ENCODE assay signal across 8 cellular contexts in the genomic region with DNA sequence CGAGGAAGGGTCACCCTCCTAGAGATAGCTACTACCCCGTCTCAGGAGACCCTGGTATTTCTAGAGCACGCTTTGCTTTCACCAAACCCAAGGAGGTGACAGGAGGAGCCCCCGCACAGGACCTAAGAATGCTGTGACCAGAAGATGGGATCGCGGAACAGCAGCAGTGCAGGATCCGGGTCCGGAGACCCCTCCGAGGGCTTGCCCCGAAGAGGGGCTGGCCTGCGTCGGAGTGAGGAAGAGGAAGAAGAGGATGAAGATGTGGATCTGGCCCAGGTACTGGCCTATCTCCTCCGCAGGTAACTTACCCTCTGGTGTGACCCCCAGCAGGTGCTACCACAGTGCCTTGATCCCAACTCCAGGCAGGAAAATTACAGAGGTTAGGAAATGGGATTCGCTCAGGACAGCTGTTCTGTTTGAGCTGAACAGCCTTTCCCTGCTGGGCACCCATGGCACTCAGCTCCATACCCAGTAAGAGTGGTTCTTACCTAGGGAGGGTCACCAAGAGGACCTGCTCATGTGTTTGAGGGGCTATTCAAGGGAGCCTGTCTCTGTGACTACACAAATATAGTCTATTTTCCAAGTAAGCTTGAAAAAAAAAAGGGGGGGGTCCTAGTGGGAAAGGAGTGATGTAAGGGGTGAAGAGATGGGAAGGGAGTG. TPM values are rescaled to one million over a fixed set of nuclear protein-coding genes. Genes with fewer than 3 reads are reported as not detected.
DNase-seq lines count a peak whose midpoint lies in the region; ATAC-seq, FAIRE-seq and TF ChIP-seq lines count a peak whose summit lies in the region.

No MANE protein-coding gene starts in this region.

- no peak for TF ChIP-seq RAD21 in liver (IDR thresholded peaks at IDR 0.05)

- peak overlapping the region; percentile 97 for H3K4me2 ChIP-seq in astrocyte (ENCODE audit: low read length)

- 2% methylated on average over 14 of the region's 14 CpGs for WGBS in liver
- 3% methylated on average over 10 to 14 of the region's 14 CpGs for WGBS in thyroid gland, 2 donors

- peak overlapping the region; percentile 99 for H3K27ac ChIP-seq in astrocyte (ENCODE audit: low read depth, low read length)
- peak overlapping the region; percentile 99 to 100 for H3K27ac ChIP-seq in liver (ENCODE audit: low read depth in 1 of 2, low read length in 2 of 2)
- peak overlapping the region; percentile 11 to 100 (median 98) for H3K27ac ChIP-seq in thyroid gland

- no peak for FAIRE-seq in astrocyte (lab: Jason Lieb, UNC)

- H3K4me3 ChIP-seq in astrocyte (ENCODE audit: insufficient read depth, low read depth, low read length) (peak overlapping the region; percentile 88), liver (ENCODE audit: low read depth in 1 of 3, low read length in 3 of 3) (peak overlapping the region; percentile 61 to 91 (median 88)), thyroid gland (replicated peaks in 1 of 3) (peak overlapping the region; percentile 60 to 82 (median 63))

- peaks cover 13% of the 10 kb centered on the region for H3K4me1 ChIP-seq in astrocyte (ENCODE audit: insufficient read depth, low read length)
- H3K4me1 ChIP-seq in liver (ENCODE audit: control insufficient read depth in 4 of 4, insufficient read depth in 4 of 4, low read length in 3 of 4), result peaks cover 3 to 47% (median 37%) of the 10 kb centered on the region in 4 donors
- peaks cover 13 to 14% of the 10 kb centered on the region in 2 donors for H3K4me1 ChIP-seq in thyroid gland

- H3K4me3 Mint-ChIP-seq in activated T-cell treated with anti-CD3 and anti-CD28 coated beads, Interleukin-2, amount 50 U/mL, for 24 hours, result peak overlapping the region; percentile 90
- H3K4me3 Mint-ChIP-seq in astrocyte (ENCODE audit: unreplicated experiment), result peak overlapping the region; percentile 94

- H3K9ac ChIP-seq in astrocyte (ENCODE audit: low read length) (peak overlapping the region; percentile 93), liver (ENCODE audit: low read depth in 1 of 2, low read length in 2 of 2) (peak overlapping the region; percentile 96 to 97)

- intact Hi-C loops in thyroid gland (cut with DNase I), result no loop called here

- no peak for TF ChIP-seq CTCF in astrocyte (IDR thresholded peaks at IDR 0.05; ENCODE audit: insufficient read depth, low read depth, low read length)
- TF ChIP-seq CTCF in liver (IDR thresholded peaks at IDR 0.05; ENCODE audit: low read depth, low read length, missing input control), result no peak
- TF ChIP-seq CTCF in thyroid gland (IDR thresholded peaks at IDR 0.05), result no peak

- no peaks in the 10 kb centered on the region for H3K9me3 Mint-ChIP-seq in activated T-cell treated with anti-CD3 and anti-CD28 coated beads, Interleukin-2, amount 50 U/mL, for 24 hours
- H3K9me3 Mint-ChIP-seq in astrocyte (ENCODE audit: unreplicated experiment), result no peaks in the 10 kb centered on the region

- H3K79me2 ChIP-seq in astrocyte (ENCODE audit: insufficient read depth, low read length), result peaks cover 7% of the 10 kb centered on the region

- H4K20me1 ChIP-seq in astrocyte (ENCODE audit: insufficient read depth, low read length), result no peaks in the 10 kb centered on the region

- DNase-seq in activated T-cell treated with anti-CD3 and anti-CD28 coated beads, Interleukin-2, amount 50 U/mL, for 24 hours, result no peak
- no peak for DNase-seq in activated T-cell treated with anti-CD3 and anti-CD28 coated beads, Interleukin-2, amount 50 U/mL, for 48 hours
- DNase-seq in astrocyte (ENCODE audit: low read depth), result no peak
- no peak for DNase-seq in thyroid gland
- no peak for DNase-seq in NCI-H128 (lab: John Stamatoyannopoulos, UW; ENCODE audit: unreplicated experiment)
- no peak for DNase-seq in superior temporal gyrus (ENCODE audit: extremely low spot score)

- peaks cover 21% of the 10 kb centered on the region for H3K36me3 ChIP-seq in astrocyte (ENCODE audit: insufficient read depth, low read length)
- H3K36me3 ChIP-seq in liver (ENCODE audit: control insufficient read depth in 4 of 4, insufficient read depth in 3 of 4, low read depth in 1 of 4, low read length in 3 of 4), result peaks cover 8 to 26% (median 23%) of the 10 kb centered on the region in 4 donors
- H3K36me3 ChIP-seq in thyroid gland, result peaks cover 24 to 31% of the 10 kb centered on the region in 2 donors

- no peak for ATAC-seq in HG02623 (IDR thresholded peaks at IDR 0.05; ENCODE audit: unreplicated experiment)

- peaks cover 62% of the 10 kb centered on the region for H3K36me3 Mint-ChIP-seq in activated T-cell treated with anti-CD3 and anti-CD28 coated beads, Interleukin-2, amount 50 U/mL, for 24 hours (ENCODE audit: low read depth)
- H3K36me3 Mint-ChIP-seq in astrocyte (ENCODE audit: low read depth, unreplicated experiment), result peaks cover 21% of the 10 kb centered on the region

- H3K27me3 Mint-ChIP-seq in activated T-cell treated with anti-CD3 and anti-CD28 coated beads, Interleukin-2, amount 50 U/mL, for 24 hours, result no peaks in the 10 kb centered on the region
- no peaks in the 10 kb centered on the region for H3K27me3 Mint-ChIP-seq in astrocyte (ENCODE audit: low read depth, unreplicated experiment)

- H3K9me3 ChIP-seq in astrocyte (ENCODE audit: insufficient read depth, low read depth, low read length) (no peaks in the 10 kb centered on the region), liver (ENCODE audit: control insufficient read depth in 4 of 4, low read length in 3 of 4) (no peaks in the 10 kb centered on the region), thyroid gland (no peaks in the 10 kb centered on the region)

- H3K27me3 ChIP-seq in astrocyte (ENCODE audit: insufficient read depth, low read length) (no peaks in the 10 kb centered on the region), liver (ENCODE audit: control insufficient read depth in 4 of 4, insufficient read depth in 4 of 4, low read length in 3 of 4) (no peaks in the 10 kb centered on the region), thyroid gland (no peaks in the 10 kb centered on the region)

- no peak for TF ChIP-seq POLR2A in thyroid gland (IDR thresholded peaks at IDR 0.05)

- peaks cover 25% of the 10 kb centered on the region for H3K4me1 Mint-ChIP-seq in activated T-cell treated with anti-CD3 and anti-CD28 coated beads, Interleukin-2, amount 50 U/mL, for 24 hours (ENCODE audit: low read depth)
- peaks cover 8% of the 10 kb centered on the region for H3K4me1 Mint-ChIP-seq in astrocyte (ENCODE audit: low read depth, unreplicated experiment)

- H3K27ac Mint-ChIP-seq in activated T-cell treated with anti-CD3 and anti-CD28 coated beads, Interleukin-2, amount 50 U/mL, for 24 hours, result peak overlapping the region; percentile 99
- H3K27ac Mint-ChIP-seq in astrocyte (ENCODE audit: unreplicated experiment), result peak overlapping the region; percentile 98

- H2AFZ ChIP-seq in astrocyte (ENCODE audit: low read depth, low read length), result peak overlapping the region; percentile 97

TF ChIP-seq in liver, 16 proteins besides CTCF, POLR2A, EP300 and RAD21:
- TF ChIP-seq, protein P1, sequence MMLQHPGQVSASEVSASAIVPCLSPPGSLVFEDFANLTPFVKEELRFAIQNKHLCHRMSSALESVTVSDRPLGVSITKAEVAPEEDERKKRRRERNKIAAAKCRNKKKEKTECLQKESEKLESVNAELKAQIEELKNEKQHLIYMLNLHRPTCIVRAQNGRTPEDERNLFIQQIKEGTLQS (IDR thresholded peaks at IDR 0.05), result no peak
- TF ChIP-seq RXRA (IDR thresholded peaks at IDR 0.05), result no peak
- no peak for TF ChIP-seq NR2F2 (IDR thresholded peaks at IDR 0.05)
- TF ChIP-seq, protein P2, sequence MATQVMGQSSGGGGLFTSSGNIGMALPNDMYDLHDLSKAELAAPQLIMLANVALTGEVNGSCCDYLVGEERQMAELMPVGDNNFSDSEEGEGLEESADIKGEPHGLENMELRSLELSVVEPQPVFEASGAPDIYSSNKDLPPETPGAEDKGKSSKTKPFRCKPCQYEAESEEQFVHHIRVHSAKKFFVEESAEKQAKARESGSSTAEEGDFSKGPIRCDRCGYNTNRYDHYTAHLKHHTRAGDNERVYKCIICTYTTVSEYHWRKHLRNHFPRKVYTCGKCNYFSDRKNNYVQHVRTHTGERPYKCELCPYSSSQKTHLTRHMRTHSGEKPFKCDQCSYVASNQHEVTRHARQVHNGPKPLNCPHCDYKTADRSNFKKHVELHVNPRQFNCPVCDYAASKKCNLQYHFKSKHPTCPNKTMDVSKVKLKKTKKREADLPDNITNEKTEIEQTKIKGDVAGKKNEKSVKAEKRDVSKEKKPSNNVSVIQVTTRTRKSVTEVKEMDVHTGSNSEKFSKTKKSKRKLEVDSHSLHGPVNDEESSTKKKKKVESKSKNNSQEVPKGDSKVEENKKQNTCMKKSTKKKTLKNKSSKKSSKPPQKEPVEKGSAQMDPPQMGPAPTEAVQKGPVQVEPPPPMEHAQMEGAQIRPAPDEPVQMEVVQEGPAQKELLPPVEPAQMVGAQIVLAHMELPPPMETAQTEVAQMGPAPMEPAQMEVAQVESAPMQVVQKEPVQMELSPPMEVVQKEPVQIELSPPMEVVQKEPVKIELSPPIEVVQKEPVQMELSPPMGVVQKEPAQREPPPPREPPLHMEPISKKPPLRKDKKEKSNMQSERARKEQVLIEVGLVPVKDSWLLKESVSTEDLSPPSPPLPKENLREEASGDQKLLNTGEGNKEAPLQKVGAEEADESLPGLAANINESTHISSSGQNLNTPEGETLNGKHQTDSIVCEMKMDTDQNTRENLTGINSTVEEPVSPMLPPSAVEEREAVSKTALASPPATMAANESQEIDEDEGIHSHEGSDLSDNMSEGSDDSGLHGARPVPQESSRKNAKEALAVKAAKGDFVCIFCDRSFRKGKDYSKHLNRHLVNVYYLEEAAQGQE (IDR thresholded peaks at IDR 0.05), result peak; percentile 9
- peak; percentile 25 for TF ChIP-seq TAF1 (conservative IDR thresholded peaks at IDR 0.05)
- no peak for TF ChIP-seq HNF4A (conservative IDR thresholded peaks at IDR 0.05)
- no peak for TF ChIP-seq JUND (IDR thresholded peaks at IDR 0.05)
- no peak for TF ChIP-seq GABPA (IDR thresholded peaks at IDR 0.05 in 1 of 2, conservative IDR thresholded peaks at IDR 0.05 in 1 of 2)
TF ChIP-seq in liver: peak in this region for 2.

RNA-seq across cellular contexts. Expression of a gene that starts 0.8 kb away (rescaled TPM):
- total RNA-seq in astrocyte (0.48 and 0.70 TPM in 2 replicates), liver (1 to 10 TPM; 2.7 to 3.2 TPM), thyroid gland (10 to 100 TPM in 2 of 4 donors, 1 to 10 TPM in 2; 2.1 to 11.7 (median 8.4) TPM)
- polyA plus RNA-seq in liver, result 1 to 10 TPM; 1.5 to 2.9 TPM

RNA-seq across cellular contexts. Expression of a gene that starts 1.0 kb away (rescaled TPM):
- total RNA-seq in astrocyte (26.9 and 27.1 TPM in 2 replicates), liver (100 to 1,000 TPM; 215 to 312 TPM), thyroid gland (100 to 1,000 TPM in 3 of 4 donors, 10 to 100 TPM in 1; 90.6 to 155 (median 132) TPM)
- polyA plus RNA-seq in liver, result 100 to 1,000 TPM in 1 of 2 donors, 10 to 100 TPM in 1; 30.1 to 119 TPM

RNA-seq across cellular contexts. Expression of a gene that starts 14.9 kb away (rescaled TPM):
- total RNA-seq in astrocyte (0.25 TPM in 1 of 2 replicates, not detected in the other), liver (1 to 10 TPM; 1.7 to 6.4 TPM), thyroid gland (1 to 10 TPM in 2 of 4 donors, under 1 TPM in 1, not detected in 1; 0.63 to 3.5 (median 2.7) TPM)
- 10 to 100 TPM; 11.9 to 16.1 TPM for polyA plus RNA-seq in liver

RNA-seq across cellular contexts. Expression of a gene that starts 20.4 kb away (rescaled TPM):
- total RNA-seq in astrocyte (116 and 122 TPM in 2 replicates), liver (10 to 100 TPM; 63.3 to 71.9 TPM), thyroid gland (100 to 1,000 TPM; 117 to 193 (median 186) TPM)
- 100 to 1,000 TPM; 131 to 237 TPM for polyA plus RNA-seq in liver

RNA-seq across cellular contexts. Expression of a gene that starts 21.5 kb away (rescaled TPM):
- total RNA-seq in astrocyte (73.8 and 101 TPM in 2 replicates), liver (100 to 1,000 TPM in 1 of 2 donors, 10 to 100 TPM in 1; 39.8 to 205 TPM), thyroid gland (10 to 100 TPM; 29.8 to 47.4 (median 39.3) TPM)
- 100 to 1,000 TPM; 236 to 250 TPM for polyA plus RNA-seq in liver
